Comparison of ENCODE assay signal across 1 cellular context in the genomic region with DNA sequence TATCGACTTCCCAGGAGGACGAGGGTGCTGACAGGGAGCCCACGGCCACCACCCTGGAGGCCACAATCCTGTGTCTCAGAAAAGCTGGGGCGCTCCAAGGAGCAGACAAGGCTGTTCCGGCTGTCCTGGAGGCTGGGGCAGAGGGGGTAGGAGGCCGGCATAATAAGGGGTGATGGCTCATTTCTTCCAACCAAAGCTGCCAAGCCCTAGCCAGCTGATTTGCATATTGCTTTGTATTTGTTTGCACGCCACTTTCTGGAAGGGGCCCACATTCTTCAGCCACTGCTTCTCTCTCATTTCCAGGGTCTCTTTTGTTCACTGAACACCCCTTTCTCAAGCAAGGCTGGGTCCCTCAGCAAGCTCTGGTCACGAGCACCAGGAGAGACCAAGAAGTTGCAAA.
TF ChIP-seq lines count a peak whose summit lies in the region.

No MANE protein-coding gene starts in this region.

TF ChIP-seq in GM12878, 131 proteins besides CTCF, POLR2A, EP300 and RAD21:
- TF ChIP-seq MTA2 (IDR thresholded peaks at IDR 0.05; ENCODE audit: low read depth) (peak; percentile 14; the same call in 1 of the 2 replicates), RUNX3 (IDR thresholded peaks at IDR 0.05; ENCODE audit: low read length) (peak; percentile 56; the same call in 1 of the 2 replicates), BHLHE40 (IDR thresholded peaks at IDR 0.05; ENCODE audit: borderline replicate concordance in 1 of 2, low read depth in 2 of 2, low read length in 1 of 2) (peak; percentile 21; a peak in 1 of 4 replicates), TCF12 (IDR thresholded peaks at IDR 0.05; ENCODE audit: low read depth, low read length) (0 out of 2 replicates have a peak, but pooled peaks have one; percentile 12), RELA (IDR thresholded peaks at IDR 0.05; ENCODE audit: borderline replicate concordance, partially characterized antibody) (no peak), HDAC2 (IDR thresholded peaks at IDR 0.05) (no peak), POU2F2 (IDR thresholded peaks at IDR 0.05; ENCODE audit: borderline replicate concordance, low read depth, low read length) (peak; percentile 98; the same call in 2 of the 3 replicates), SP1 (IDR thresholded peaks at IDR 0.05; ENCODE audit: low read depth, low read length) (peak; percentile 36), BCL11A (IDR thresholded peaks at IDR 0.05; ENCODE audit: low read depth, low read length) (peak; percentile 66), PAX5 (IDR thresholded peaks at IDR 0.05; ENCODE audit: borderline replicate concordance, low read depth, low read length) (0 out of 2 replicates have a peak, but pooled peaks have one; percentile 16)
